Comparison of ENCODE assay signal across 8 cellular contexts in genomic region chr1:183023601-183024351, GRCh38. TPM values are rescaled to one million over a fixed set of nuclear protein-coding genes. Genes with fewer than 3 reads are reported as not detected.
DNase-seq lines count a peak whose midpoint lies in the region; ATAC-seq and TF ChIP-seq lines count a peak whose summit lies in the region.

No MANE protein-coding gene starts in this region.

- TF ChIP-seq CTCF in left lung (IDR thresholded peaks at IDR 0.05), result peak in 1 of 2 donors; percentile 20

- no peaks in the 10 kb centered on the region for H3K9me3 ChIP-seq in left lung

- POLR2A ChIA-PET in HEK293T (lab: Yijun Ruan, JAX), result no interaction called here

- intact Hi-C loops in left lung (cut with DNase I), result loop anchor here in 1 of 2 donors (10.0 kb wide), 2 partner anchors 59 to 81 kb away; no protein-coding TSS in a partner anchor

- CTCF ChIA-PET in HEK293T (lab: Yijun Ruan, JAX), result no interaction called here

- H3K4me1 ChIP-seq in left lung, result peaks cover 6 to 29% of the 10 kb centered on the region in 2 donors

- H3K27me3 ChIP-seq in left lung, result peaks cover 0 to 46% of the 10 kb centered on the region in 2 donors

- H3K27ac ChIP-seq in left lung, result peak overlapping the region; percentile 96 to 99

- peak; percentile 70 for ATAC-seq in left lung

- DNase-seq in NCI-H748 (lab: John Stamatoyannopoulos, UW; ENCODE audit: unreplicated experiment) (peak; percentile 63), NCI-H748 treated with DMSO at 0.1 percent for 48 hours (lab: John Stamatoyannopoulos, UW) (no peak), HEK293T (ENCODE audit: extremely low spot score) (peak; percentile 62), M059J (ENCODE audit: low read depth) (peak; percentile 81), SKM-1 treated with dmso at 0.1 percent for 144 hours (lab: John Stamatoyannopoulos, UW; ENCODE audit: unreplicated experiment) (peak; percentile 72), cerebellum (ENCODE audit: low spot score) (peak; percentile 74), left lung (peak; percentile 84 to 91)
- DNase-seq in stimulated activated CD8-positive, alpha-beta memory T cell treated with anti-CD3 and anti-CD28 coated beads, Interleukin-12 subunit alpha, Interleukin-12 subunit beta, amount 100 ng/mL, for 4 hours (ENCODE audit: low read depth), result peak; percentile 5

- H3K36me3 ChIP-seq in left lung, result no peaks in the 10 kb centered on the region

- H3K4me3 ChIP-seq in left lung, result peak overlapping the region; percentile 62 to 68

TF ChIP-seq in HEK293T, 16 proteins besides CTCF, POLR2A, EP300 and RAD21:
- TF ChIP-seq L3MBTL2 (conservative IDR thresholded peaks at IDR 0.05) (peak; percentile 54; the same call in 1 of the 2 replicates), TARDBP (IDR thresholded peaks at IDR 0.05) (no peak), LEF1 (IDR thresholded peaks at IDR 0.05; ENCODE audit: borderline replicate concordance) (peak; percentile 42; the same call in 1 of the 2 replicates)

RNA-seq across cellular contexts. Expression of gene LAMC1, which starts 0.6 kb away (rescaled TPM):
- 161 and 321 TPM in 2 replicates for total RNA-seq in M059J (2014; rRNA removed; shearing (Covaris generic))
- total RNA-seq in cerebellum (46.6 TPM), left lung (100 to 1,000 TPM; 144 to 213 TPM)
